ENCODE assay signal across 13 cellular contexts in the genomic region with DNA sequence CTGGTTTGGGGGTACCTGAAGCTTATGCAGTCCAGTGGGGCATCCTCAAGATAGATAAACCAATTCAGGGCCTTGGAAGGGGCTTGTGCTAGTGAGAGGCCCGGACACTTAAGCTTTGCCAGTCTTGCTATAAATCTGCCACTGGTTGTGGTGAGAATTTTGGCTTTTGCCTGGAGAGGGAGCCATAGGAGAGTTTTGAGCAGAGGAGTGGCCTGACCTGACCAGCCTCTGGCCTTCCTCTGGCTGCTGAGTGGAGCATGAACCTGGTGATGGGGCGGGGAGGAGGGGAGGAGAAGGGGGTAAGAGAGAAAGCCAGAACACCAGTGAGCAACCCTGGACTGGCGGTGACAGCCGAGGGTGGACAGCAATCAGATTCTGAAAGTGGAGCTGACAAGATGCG. TPM values are rescaled to one million over a fixed set of nuclear protein-coding genes. Genes with fewer than 3 reads are reported as not detected.
DNase-seq lines count a peak whose midpoint lies in the region; ATAC-seq and TF ChIP-seq lines count a peak whose summit lies in the region.
"Had no signal": no experiment of that assay in that cellular context is flagged by ENCODE, and none has a peak within 500 bp of the region (broad histone marks: within the 10 kb centered on the region; RNA-seq: fewer than 3 reads in every experiment).

No MANE protein-coding gene starts in this region.

- H3K36me3 ChIP-seq in HCT116 (ENCODE audit: control insufficient read depth in 1 of 2, insufficient read depth in 2 of 2, low read length in 2 of 2) (no peaks in the 10 kb centered on the region), SJCRH30 (no peaks in the 10 kb centered on the region)

- no peak overlapping the region for H3K4me3 Mint-ChIP-seq in chondrocyte (ENCODE audit: unreplicated experiment)

- ATAC-seq in HCT116 (peak; percentile 85), SK-N-SH treated with all-trans-retinoic acid at 6 μM for 48 hours (peak; percentile 62), foreskin keratinocyte (peak; percentile 19)

- no peaks in the 10 kb centered on the region for H3K9me3 Mint-ChIP-seq in chondrocyte (ENCODE audit: low read depth)

- no peak overlapping the region for H3K9ac ChIP-seq in HCT116 (ENCODE audit: low read length)
- H3K9ac ChIP-seq: BLaER1 had no signal

- H3K4me1 Mint-ChIP-seq in chondrocyte (ENCODE audit: low read depth): no peaks in the 10 kb centered on the region

- POLR2A ChIA-PET in HCT116 (lab: Charles Lee): no interaction called here

- intact Hi-C loops in HCT116 (cut with micrococcal nuclease): no loop called here

- RAD21 ChIA-PET in HCT116 (lab: Charles Lee; ENCODE audit: low non-redundant PET in 1 of 2, low total read pairs in 2 of 2, uncharacterized antibody in 2 of 2, unreplicated experiment in 2 of 2): no interaction called here

- no peak overlapping the region for H2AFZ ChIP-seq in HCT116 (ENCODE audit: low read depth, low read length, poor library complexity, severe bottlenecking)

- H3K27me3 ChIP-seq in HCT116 (ENCODE audit: insufficient read depth, low read length) (no peaks in the 10 kb centered on the region), foreskin keratinocyte (peaks cover 3% of the 10 kb centered on the region), SJCRH30 (no peaks in the 10 kb centered on the region)

- H3K9me3 ChIP-seq in HCT116 (ENCODE audit: control insufficient read depth in 1 of 2, insufficient read depth in 1 of 2, low read depth in 1 of 2, low read length in 2 of 2) (no peaks in the 10 kb centered on the region), SJCRH30 (replicated peaks) (no peaks in the 10 kb centered on the region)
- H3K9me3 ChIP-seq: BLaER1 had no signal

- H3K27ac Mint-ChIP-seq in chondrocyte (ENCODE audit: unreplicated experiment): no peak overlapping the region

- H3K4me3 ChIP-seq in HCT116 (replicated peaks in 1 of 2; ENCODE audit: low read depth in 1 of 2, low read length in 2 of 2) (no peak overlapping the region), SJCRH30 (no peak overlapping the region)
- H3K4me3 ChIP-seq: BLaER1 had no signal

- H3K4me2 ChIP-seq in HCT116 (ENCODE audit: low read length): no peak overlapping the region
- H3K4me2 ChIP-seq: BLaER1 had no signal

- no peaks in the 10 kb centered on the region for H4K20me1 ChIP-seq in HCT116 (ENCODE audit: insufficient read depth)

- TF ChIP-seq POLR2A in HCT116 (IDR thresholded peaks at IDR 0.05; ENCODE audit: borderline replicate concordance, extremely low read depth, insufficient read depth, insufficient read length): no peak

- H3K27ac ChIP-seq in HCT116 (ENCODE audit: low read depth, low read length) (no peak overlapping the region; the same call in 1 of the 2 replicates), foreskin keratinocyte (no peak overlapping the region), SJCRH30 (no peak overlapping the region)
- H3K27ac ChIP-seq: BLaER1 had no signal

- peak; percentile 40 for DNase-seq in A172 (ENCODE audit: low spot score)
- DNase-seq in HCT116 (ENCODE audit: low read depth, low spot score): peak; percentile 21
- DNase-seq in foreskin keratinocyte: peak in 1 of 2 donors; percentile 5
- DNase-seq in stimulated activated CD4-positive, alpha-beta T cell treated with anti-CD3 and anti-CD28 coated beads, Interleukin-1b, Interleukin-23, amount 100 ng/mL, for 48 hours: no peak
- DNase-seq in cerebellum (ENCODE audit: low spot score): no peak
- DNase-seq in chondrocyte (ENCODE audit: low spot score): no peak
- DNase-seq in SJCRH30: no peak
- DNase-seq: activated CD4-positive, alpha-beta T cell treated with anti-CD3 and anti-CD28 coated beads, Interleukin-2, amount 50 U/mL, for 1 hour; activated naive CD4-positive, alpha-beta T cell treated with anti-CD3 and anti-CD28 coated beads, Interleukin-2, amount 50 U/mL, for 16 hours; effector CD4-positive, alpha-beta T cell had no signal

- peaks cover 4% of the 10 kb centered on the region for H3K27me3 Mint-ChIP-seq in chondrocyte (ENCODE audit: low read depth)

- peaks cover 6% of the 10 kb centered on the region for H3K36me3 Mint-ChIP-seq in chondrocyte (ENCODE audit: low read depth)

- H3K4me1 ChIP-seq in HCT116 (ENCODE audit: control insufficient read depth in 1 of 2, insufficient read depth in 2 of 2, low read length in 2 of 2): no peaks in the 10 kb centered on the region
- H3K4me1 ChIP-seq in foreskin keratinocyte: no peaks in the 10 kb centered on the region
- peaks cover 5% of the 10 kb centered on the region; the same call in 1 of the 2 replicates for H3K4me1 ChIP-seq in SJCRH30
- H3K4me1 ChIP-seq: BLaER1 had no signal

- TF ChIP-seq CTCF in HCT116 (IDR thresholded peaks at IDR 0.05 in 2 of 3, conservative IDR thresholded peaks at IDR 0.05 in 1 of 3; ENCODE audit: borderline replicate concordance in 1 of 3, insufficient read depth in 1 of 3, low read depth in 2 of 3, low read length in 2 of 3) (peak; percentile 26 to 36 (median 33); a peak in 2 of 6 replicates), foreskin keratinocyte (conservative IDR thresholded peaks at IDR 0.05) (peak; percentile 36), chondrocyte (IDR thresholded peaks at IDR 0.05) (no peak)

- CTCF ChIA-PET in HCT116 (lab: Charles Lee): interaction anchor here (0.7 kb wide), 1 partner anchor 35 kb away, joined by 3 read pairs; no protein-coding TSS in a partner anchor

- BruUV-seq in HCT116 (replicated peaks; lab: Mats Ljungman, UMichigan): no TSS peak

- no peaks in the 10 kb centered on the region for H3K79me2 ChIP-seq in HCT116 (ENCODE audit: insufficient read depth, low read length)

- no peaks in the 10 kb centered on the region for H3K9me2 ChIP-seq in HCT116 (ENCODE audit: insufficient read depth)

- peak; percentile 51 for TF ChIP-seq RAD21 in HCT116 (IDR thresholded peaks at IDR 0.05; ENCODE audit: low read depth)

TF ChIP-seq in HCT116, 20 proteins besides CTCF, POLR2A, EP300 and RAD21 (continues in another document):
- TF ChIP-seq, protein P1, sequence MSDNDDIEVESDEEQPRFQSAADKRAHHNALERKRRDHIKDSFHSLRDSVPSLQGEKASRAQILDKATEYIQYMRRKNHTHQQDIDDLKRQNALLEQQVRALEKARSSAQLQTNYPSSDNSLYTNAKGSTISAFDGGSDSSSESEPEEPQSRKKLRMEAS (IDR thresholded peaks at IDR 0.05): no peak

TF ChIP-seq in SK-N-SH treated with all-trans-retinoic acid at 6 μM for 48 hours, 23 proteins besides CTCF, POLR2A, EP300 and RAD21:
- no peak for TF ChIP-seq ZNF70 (CRISPR knock-in tag; IDR thresholded peaks at IDR 0.05)
- TF ChIP-seq OSR1 (CRISPR knock-in tag; IDR thresholded peaks at IDR 0.05): no peak
- TF ChIP-seq TCF4 (CRISPR knock-in tag; IDR thresholded peaks at IDR 0.05; ENCODE audit: borderline replicate concordance): no peak
- TF ChIP-seq, protein P2, sequence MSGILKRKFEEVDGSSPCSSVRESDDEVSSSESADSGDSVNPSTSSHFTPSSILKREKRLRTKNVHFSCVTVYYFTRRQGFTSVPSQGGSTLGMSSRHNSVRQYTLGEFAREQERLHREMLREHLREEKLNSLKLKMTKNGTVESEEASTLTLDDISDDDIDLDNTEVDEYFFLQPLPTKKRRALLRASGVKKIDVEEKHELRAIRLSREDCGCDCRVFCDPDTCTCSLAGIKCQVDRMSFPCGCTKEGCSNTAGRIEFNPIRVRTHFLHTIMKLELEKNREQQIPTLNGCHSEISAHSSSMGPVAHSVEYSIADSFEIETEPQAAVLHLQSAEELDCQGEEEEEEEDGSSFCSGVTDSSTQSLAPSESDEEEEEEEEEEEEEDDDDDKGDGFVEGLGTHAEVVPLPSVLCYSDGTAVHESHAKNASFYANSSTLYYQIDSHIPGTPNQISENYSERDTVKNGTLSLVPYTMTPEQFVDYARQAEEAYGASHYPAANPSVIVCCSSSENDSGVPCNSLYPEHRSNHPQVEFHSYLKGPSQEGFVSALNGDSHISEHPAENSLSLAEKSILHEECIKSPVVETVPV (CRISPR knock-in tag; IDR thresholded peaks at IDR 0.05): no peak

RNA-seq across cellular contexts. Expression of a gene that starts 7.1 kb away (rescaled TPM):
- 0.67 and 0.72 TPM in 2 replicates for total RNA-seq in A172 (2014; rRNA removed; shearing (Covaris generic))
- total RNA-seq in HCT116 (2021; ENCODE audit: unreplicated experiment) (25.7 TPM), foreskin keratinocyte (0.18 TPM in 1 of 2 replicates, not detected in the other), cerebellum (6.4 TPM), chondrocyte (0.51 to 0.65 TPM in 2 of 3 replicates, not detected in the other)
- 20.2 and 24.2 TPM in 2 replicates for polyA plus RNA-seq in HCT116 (2012)
- 0.17 and 0.22 TPM in 2 replicates for polyA plus RNA-seq in foreskin keratinocyte
- not detected in 2 replicates for total RNA-seq in SJCRH30 (2014; rRNA removed; shearing (Covaris generic))
- total RNA-seq: myocyte had no signal

RNA-seq across cellular contexts. Expression of a gene that starts 25.6 kb away (rescaled TPM):
- total RNA-seq in A172 (2014; rRNA removed; shearing (Covaris generic)): not detected in 2 replicates
- total RNA-seq in HCT116 (2021; ENCODE audit: unreplicated experiment): not detected
- 0.10 and 0.14 TPM in 2 replicates for polyA plus RNA-seq in HCT116 (2012)
- total RNA-seq in foreskin keratinocyte: not detected in 2 replicates
- not detected in 2 replicates for polyA plus RNA-seq in foreskin keratinocyte
- total RNA-seq in cerebellum: 0.18 TPM
- total RNA-seq in chondrocyte: not detected in 3 replicates
- not detected in 2 replicates for total RNA-seq in SJCRH30 (2014; rRNA removed; shearing (Covaris generic))
- total RNA-seq: myocyte had no signal

RNA-seq across cellular contexts. Expression of a gene that starts 48.2 kb away (rescaled TPM):
- total RNA-seq in A172 (2014; rRNA removed; shearing (Covaris generic)): 0.07 and 0.90 TPM in 2 replicates
- total RNA-seq in HCT116 (2021; ENCODE audit: unreplicated experiment) (0.17 TPM), foreskin keratinocyte (not detected in 2 replicates), cerebellum (not detected), chondrocyte (not detected in 3 replicates)
- polyA plus RNA-seq in HCT116 (2012): 0.04 and 0.07 TPM in 2 replicates
- not detected in 2 replicates for polyA plus RNA-seq in foreskin keratinocyte
- 0.28 TPM in 1 of 2 replicates, not detected in the other for total RNA-seq in SJCRH30 (2014; rRNA removed; shearing (Covaris generic))

RNA-seq across cellular contexts. Expression of a gene that starts 59.3 kb away (rescaled TPM):
- 63.9 and 90.5 TPM in 2 replicates for total RNA-seq in A172 (2014; rRNA removed; shearing (Covaris generic))
- 153 TPM for total RNA-seq in HCT116 (2021; ENCODE audit: unreplicated experiment)
- polyA plus RNA-seq in HCT116 (2012): 133 and 144 TPM in 2 replicates
- total RNA-seq in foreskin keratinocyte: 75.0 and 85.7 TPM in 2 replicates
- polyA plus RNA-seq in foreskin keratinocyte: 154 and 167 TPM in 2 replicates
- 29.3 TPM for total RNA-seq in cerebellum
- 99.4 to 117 TPM (median 110 TPM) in 3 replicates for total RNA-seq in chondrocyte
- 49.8 and 52.2 TPM in 2 replicates for total RNA-seq in SJCRH30 (2014; rRNA removed; shearing (Covaris generic))

Comparison
In these comparisons a context has a peak if more than half of its experiments do, and no peak if none do; other contexts are left out.
1. DNase-seq: peak in A172 (single experiment) and HCT116 (single experiment); none in stimulated activated CD4-positive, alpha-beta T cell treated with anti-CD3 and anti-CD28 coated beads, Interleukin-1b, Interleukin-23, amount 100 ng/mL, for 48 hours (single experiment), cerebellum (single experiment), chondrocyte (single experiment) and SJCRH30 (0 of 2).
2. ATAC-seq: peak in every context shown above with its lines; median percentile 85 in HCT116; 62 in SK-N-SH treated with all-trans-retinoic acid at 6 μM for 48 hours; 19 in foreskin keratinocyte.